In the genomic region with DNA sequence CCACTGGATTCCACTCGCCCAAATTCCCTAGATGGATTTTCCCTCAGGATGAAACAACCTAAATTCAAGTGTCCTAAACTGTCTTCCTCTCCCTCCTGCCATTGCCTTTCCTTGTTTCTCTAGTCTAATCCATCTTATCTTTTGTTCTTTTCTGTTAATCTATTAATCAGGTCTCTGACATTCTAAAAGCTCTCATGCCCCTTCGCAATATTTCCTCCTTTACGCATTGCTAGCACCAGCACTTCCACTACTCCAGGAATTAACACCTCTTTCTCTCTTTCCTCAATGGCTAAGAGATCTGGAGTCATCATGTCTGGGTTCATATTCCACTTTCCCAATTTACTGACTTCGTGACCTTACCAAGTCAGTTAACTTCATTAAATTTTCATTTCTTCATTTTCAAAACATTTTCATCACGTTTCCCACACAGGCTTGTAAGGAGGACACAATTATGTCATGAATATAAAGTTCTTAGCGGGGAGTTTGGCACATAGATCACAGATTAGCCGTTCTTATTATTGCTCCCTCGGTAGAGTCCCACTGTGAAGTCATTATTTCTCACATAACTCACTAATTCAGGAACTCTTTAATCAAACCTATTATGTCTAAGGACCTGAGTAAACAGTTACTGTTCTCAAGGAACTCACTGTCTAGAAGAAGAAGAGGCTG, we compare ENCODE assay signal across 21 cellular contexts. TPM values are rescaled to one million over a fixed set of nuclear protein-coding genes. Genes with fewer than 3 reads are reported as not detected.
DNase-seq lines count a peak whose midpoint lies in the region; ATAC-seq and TF ChIP-seq lines count a peak whose summit lies in the region.
"Had no signal": no experiment of that assay in that cellular context is flagged by ENCODE, and none has a peak within 500 bp of the region (broad histone marks: within the 10 kb centered on the region; RNA-seq: fewer than 3 reads in every experiment).

No MANE protein-coding gene starts in this region.

- H3K36me3 ChIP-seq in left ventricle myocardium inferior, result no peaks in the 10 kb centered on the region
- H3K36me3 ChIP-seq in neuronal stem cell (replicated peaks in 1 of 2; ENCODE audit: control insufficient read depth in 2 of 2, insufficient read depth in 2 of 2, low read length in 2 of 2), result no peaks in the 10 kb centered on the region
- H3K36me3 ChIP-seq: MG63 had no signal

- no peak overlapping the region for H3K23ac ChIP-seq in neuronal stem cell (ENCODE audit: low read depth, low read length, poor library complexity)

- H3K4me1 ChIP-seq in left ventricle myocardium inferior, result peaks cover 5% of the 10 kb centered on the region
- H3K4me1 ChIP-seq in neuronal stem cell (ENCODE audit: control insufficient read depth in 2 of 2, insufficient read depth in 1 of 2, low read depth in 1 of 2, low read length in 2 of 2), result peaks cover 3 to 23% of the 10 kb centered on the region in 2 donors

- no peak overlapping the region for H2BK5ac ChIP-seq in neuronal stem cell (ENCODE audit: low read length)

- TF ChIP-seq CTCF in left ventricle myocardium inferior (IDR thresholded peaks at IDR 0.05; ENCODE audit: borderline replicate concordance), result no peak
- TF ChIP-seq CTCF in brain (conservative IDR thresholded peaks at IDR 0.05), result no peak
- no peak for TF ChIP-seq CTCF in nephron progenitor cell (IDR thresholded peaks at IDR 0.05)

- intact Hi-C loops in left ventricle myocardium inferior (cut with micrococcal nuclease), result no loop called here
- intact Hi-C loops in Right ventricle myocardium superior (cut with DNase I), result no loop called here

- no peak for ATAC-seq in Right ventricle myocardium superior (ENCODE audit: poor library complexity)
- ATAC-seq in GM19324 (IDR thresholded peaks at IDR 0.05; ENCODE audit: low FRiP score, unreplicated experiment), result no peak
- ATAC-seq: HCT116, Panc1 had no signal

- H3K36me3 Mint-ChIP-seq in brain, result peaks cover 5% of the 10 kb centered on the region
- no peaks in the 10 kb centered on the region for H3K36me3 Mint-ChIP-seq in nephron progenitor cell (ENCODE audit: low read depth)

- H3K14ac ChIP-seq in neuronal stem cell (ENCODE audit: low read length), result no peak overlapping the region

- H2BK15ac ChIP-seq in neuronal stem cell (ENCODE audit: low read length), result no peak overlapping the region

- H2AFZ ChIP-seq in neuronal stem cell (ENCODE audit: low read length), result no peak overlapping the region

- no peak overlapping the region for H4K8ac ChIP-seq in neuronal stem cell (ENCODE audit: low read depth, low read length)

- H3K27ac ChIP-seq in left ventricle myocardium inferior (replicated peaks), result no peak overlapping the region
- no peak overlapping the region for H3K27ac ChIP-seq in neuronal stem cell (replicated peaks; ENCODE audit: low read length)
- H3K27ac ChIP-seq: HL-60, KMS-11 had no signal

- H3K4ac ChIP-seq in neuronal stem cell (ENCODE audit: low read length), result no peak overlapping the region

- H3K4me2 ChIP-seq in neuronal stem cell (ENCODE audit: insufficient read depth, low read length, poor library complexity, severe bottlenecking), result no peak overlapping the region
- H3K4me2 ChIP-seq: KMS-11 had no signal

- no peaks in the 10 kb centered on the region for H3K27me3 Mint-ChIP-seq in brain
- no peaks in the 10 kb centered on the region for H3K27me3 Mint-ChIP-seq in nephron progenitor cell (ENCODE audit: low read depth, poor library complexity)

- H2AK5ac ChIP-seq in neuronal stem cell (ENCODE audit: low read depth, low read length), result no peak overlapping the region

- no peak for DNase-seq in left ventricle myocardium inferior
- no peak for DNase-seq in Right ventricle myocardium superior
- no peak for DNase-seq in nephron progenitor cell
- DNase-seq in RKO (ENCODE audit: low spot score), result no peak
- DNase-seq in stimulated activated CD4-positive, alpha-beta T cell treated with anti-CD3 and anti-CD28 coated beads, Interleukin-2, amount 100 ng/mL, for 24 hours, result no peak
- DNase-seq in neuronal stem cell (ENCODE audit: low spot score), result no peak
- DNase-seq: 8988T, C1 segment of cervical spinal cord, DMS153, EL, MG63, NCI-H1105, NCI-H187, NCI-H510A, SHP77 had no signal

- H3K4me3 ChIP-seq in left ventricle myocardium inferior, result peak overlapping the region; percentile 9
- no peak overlapping the region for H3K4me3 ChIP-seq in neuronal stem cell (ENCODE audit: low read length in 2 of 2)
- H3K4me3 ChIP-seq: MG63 had no signal

- no peak overlapping the region for H3K18ac ChIP-seq in neuronal stem cell (ENCODE audit: low read length)

- peaks cover 0 to 3% (median 3%) of the 10 kb centered on the region in 5 experiments for H3K9me3 Mint-ChIP-seq in brain
- no peaks in the 10 kb centered on the region for H3K9me3 Mint-ChIP-seq in nephron progenitor cell

- no peak overlapping the region for H2BK12ac ChIP-seq in neuronal stem cell (ENCODE audit: low read length)

- no peak overlapping the region for H3K9ac ChIP-seq in neuronal stem cell (ENCODE audit: low read depth, low read length, poor library complexity)
- H3K9ac ChIP-seq: KMS-11 had no signal

- H2BK120ac ChIP-seq in neuronal stem cell (ENCODE audit: low read depth, low read length), result no peak overlapping the region

- WGBS in neuronal stem cell (ENCODE audit: extremely low coverage in 2 of 2, insufficient read length in 2 of 2, insufficient replicate concordance in 1 of 2), 2 donors, result 100% methylated on average over 2 of the region's 8 CpGs; no CpG with 5 or more reads in 1 of the 2 donors

- H4K91ac ChIP-seq in neuronal stem cell (ENCODE audit: low read depth, low read length, poor library complexity), result no peak overlapping the region

- H3K4me1 Mint-ChIP-seq in brain, result peaks cover 38% of the 10 kb centered on the region
- peaks cover 12% of the 10 kb centered on the region for H3K4me1 Mint-ChIP-seq in nephron progenitor cell

- no peaks in the 10 kb centered on the region for H3K9me3 ChIP-seq in left ventricle myocardium inferior (replicated peaks)
- no peaks in the 10 kb centered on the region for H3K9me3 ChIP-seq in neuronal stem cell (replicated peaks in 1 of 2; ENCODE audit: control insufficient read depth in 2 of 2, insufficient read depth in 1 of 2, low read depth in 1 of 2, low read length in 2 of 2)
- H3K9me3 ChIP-seq: MG63 had no signal

- no peaks in the 10 kb centered on the region for H3K27me3 ChIP-seq in left ventricle myocardium inferior (ENCODE audit: low read depth)
- no peaks in the 10 kb centered on the region for H3K27me3 ChIP-seq in neuronal stem cell (ENCODE audit: control insufficient read depth in 3 of 3, insufficient read depth in 3 of 3, low read depth in 1 of 3, low read length in 3 of 3)
- H3K27me3 ChIP-seq: MG63 had no signal

- H3K4me3 Mint-ChIP-seq in brain, result peak overlapping the region in 3 of 5 experiments; percentile 8 to 54 (median 15)
- H3K4me3 Mint-ChIP-seq in nephron progenitor cell, result no peak overlapping the region

- H3K27ac Mint-ChIP-seq in brain (peak overlapping the region in 3 of 5 experiments; percentile 5 to 19 (median 16)), nephron progenitor cell (peak overlapping the region; percentile 2)

- no peaks in the 10 kb centered on the region for H3K79me1 ChIP-seq in neuronal stem cell (ENCODE audit: low read depth, low read length)

RNA-seq across cellular contexts. Expression of a gene that starts 45.3 kb away (rescaled TPM):
- total RNA-seq in left ventricle myocardium inferior, result 6.7 TPM
- total RNA-seq in Right ventricle myocardium superior, result 6.2 TPM
- 0.71 TPM for polyA plus RNA-seq in brain (ENCODE audit: insufficient read depth, low read depth, low replicate concordance)
- polyA plus RNA-seq in neuronal stem cell (2013, experiment 1 of 2), result 1.1 TPM
- 1.1 TPM for polyA plus RNA-seq in neuronal stem cell (2013, experiment 2 of 2)
